14 cellular contexts compared by ENCODE assay signal in genomic region chr20:16551601-16552419, GRCh38.
"Had no signal": no experiment of that assay in that cellular context is flagged by ENCODE, and none has a peak within 500 bp of the region (broad histone marks: within the 10 kb centered on the region; RNA-seq: fewer than 3 reads in every experiment).

No MANE protein-coding gene starts in this region.

- H3K27ac ChIP-seq: neutrophil had no signal

- H3K27me3 ChIP-seq: neutrophil had no signal

- ATAC-seq: left cardiac atrium; mucosa of descending colon; naive thymus-derived CD8-positive, alpha-beta T cell; stimulated activated naive CD8-positive, alpha-beta T cell treated with anti-CD3 and anti-CD28 coated beads, Interleukin-15, Interleukin-2, amounts not matched to agents 100 U/mL and 50 U/mL, for 24 hours had no signal

- H3K36me3 ChIP-seq: neutrophil had no signal

- DNase-seq: activated naive CD4-positive, alpha-beta T cell treated with Interleukin-2 at 50 U/mL for 16 hours; activated T-cell treated with anti-CD3 and anti-CD28 coated beads for 4 hours; aorta; cortex of kidney; effector CD8-positive, alpha-beta T cell; foreskin melanocyte; head of caudate nucleus; left cardiac atrium; mucosa of descending colon; naive thymus-derived CD8-positive, alpha-beta T cell; small intestine; stimulated activated CD4-positive, alpha-beta T cell treated with anti-CD3 and anti-CD28 coated beads, Interleukin-4, amount 100 ng/mL, for 4 hours; stimulated activated naive CD8-positive, alpha-beta T cell treated with anti-CD3 and anti-CD28 coated beads, Interleukin-15, Interleukin-2, amounts not matched to agents 100 U/mL and 50 U/mL, for 24 hours had no signal

- H3K9me3 ChIP-seq: mucosa of descending colon, neutrophil had no signal

- H3K4me3 ChIP-seq: mucosa of descending colon had no signal
